Comparison of ENCODE assay signal across 12 cellular contexts in genomic region chr14:44912041-44912869, GRCh38. TPM values are rescaled to one million over a fixed set of nuclear protein-coding genes. Genes with fewer than 3 reads are reported as not detected.
DNase-seq lines count a peak whose midpoint lies in the region; ATAC-seq, FAIRE-seq and TF ChIP-seq lines count a peak whose summit lies in the region.
"Had no signal": no experiment of that assay in that cellular context is flagged by ENCODE, and none has a peak within 500 bp of the region (broad histone marks: within the 10 kb centered on the region; RNA-seq: fewer than 3 reads in every experiment).

No MANE protein-coding gene starts in this region.

- H3K27ac ChIP-seq in skin epidermis = peak overlapping the region in 1 of 21 experiments; percentile 66
- H3K27ac ChIP-seq: 22Rv1, WERI-Rb-1 had no signal

- peaks cover 6% of the 10 kb centered on the region for H3K36me3 Mint-ChIP-seq in activated naive CD8-positive, alpha-beta T cell treated with anti-CD3 and anti-CD28 coated beads, Interleukin-2, amount 10 ng/mL, durations not matched to agents 7 days and 5 days

- H3K27me3 Mint-ChIP-seq in activated naive CD8-positive, alpha-beta T cell treated with anti-CD3 and anti-CD28 coated beads, Interleukin-2, amount 10 ng/mL, durations not matched to agents 7 days and 5 days = peaks cover 40% of the 10 kb centered on the region

- peak; percentile 4 for DNase-seq in DMS 273 (lab: John Stamatoyannopoulos, UW; ENCODE audit: unreplicated experiment)
- DNase-seq in DMS 273 treated with DMSO at 0.1 percent for 48 hours (lab: John Stamatoyannopoulos, UW) = no peak
- peak; percentile 29 for DNase-seq in activated naive CD8-positive, alpha-beta T cell treated with anti-CD3 and anti-CD28 coated beads, Interleukin-2, amount 10 ng/mL, durations not matched to agents 7 days and 5 days
- peak; percentile 42 for DNase-seq in left ventricle myocardium superior
- DNase-seq in GM19239 (ENCODE audit: insufficient read length, low spot score) = no peak
- no peak for DNase-seq in hypothalamus (lab: John Stamatoyannopoulos, UW)
- DNase-seq: NCI-H2081, trophoblast cell, WERI-Rb-1 had no signal

- intact Hi-C loops in left ventricle myocardium superior (cut with micrococcal nuclease) = loop anchor here (5.0 to 10.0 kb wide), 3 partner anchors 50 to 360 kb away; partner anchors contain the start of genes FANCM, FKBP3, KLHL28 and TOGARAM1

- H3K4me3 ChIP-seq in skin epidermis = peak overlapping the region; percentile 7 to 53 (median 32)

- POLR2A ChIA-PET in activated naive CD8-positive, alpha-beta T cell treated with anti-CD3 and anti-CD28 coated beads, Interleukin-2, amount 10 ng/mL, durations not matched to agents 7 days and 5 days (lab: Charles Lee) = interaction anchor here (2.8 kb wide), 1 partner anchor 50 kb away, joined by 8 read pairs; the partner anchor contains the start of genes KLHL28 and TOGARAM1

- peaks cover 2% of the 10 kb centered on the region for H3K4me1 Mint-ChIP-seq in activated naive CD8-positive, alpha-beta T cell treated with anti-CD3 and anti-CD28 coated beads, Interleukin-2, amount 10 ng/mL, durations not matched to agents 7 days and 5 days

- H3K9me3 Mint-ChIP-seq in activated naive CD8-positive, alpha-beta T cell treated with anti-CD3 and anti-CD28 coated beads, Interleukin-2, amount 10 ng/mL, durations not matched to agents 7 days and 5 days = peaks cover 2% of the 10 kb centered on the region

- no peak overlapping the region for H3K27ac Mint-ChIP-seq in activated naive CD8-positive, alpha-beta T cell treated with anti-CD3 and anti-CD28 coated beads, Interleukin-2, amount 10 ng/mL, durations not matched to agents 7 days and 5 days

- TF ChIP-seq POLR2A in GM18505 (IDR thresholded peaks at IDR 0.05; ENCODE audit: borderline replicate concordance, extremely low read depth, insufficient read depth, insufficient read length) = no peak

- no peak for FAIRE-seq in GM19239 (lab: Jason Lieb, UNC)

- H3K4me3 Mint-ChIP-seq in activated naive CD8-positive, alpha-beta T cell treated with anti-CD3 and anti-CD28 coated beads, Interleukin-2, amount 10 ng/mL, durations not matched to agents 7 days and 5 days = peak overlapping the region; percentile 52

- peak; percentile 30 for ATAC-seq in activated naive CD8-positive, alpha-beta T cell treated with anti-CD3 and anti-CD28 coated beads, Interleukin-2, amount 10 ng/mL, durations not matched to agents 7 days and 5 days (ENCODE audit: low read depth)
- ATAC-seq in left ventricle myocardium superior (peak; percentile 71), GM18505 (IDR thresholded peaks at IDR 0.05; ENCODE audit: unreplicated experiment) (no peak)

RNA-seq across cellular contexts. Expression of gene KLHL28, which starts 49.5 kb away (rescaled TPM):
- total RNA-seq in activated naive CD8-positive, alpha-beta T cell treated with anti-CD3 and anti-CD28 coated beads, Interleukin-2, amount 10 ng/mL, durations not matched to agents 7 days and 5 days = 10 to 100 TPM; 19.6 to 22.4 TPM
- total RNA-seq in left ventricle myocardium superior = 13.0 TPM

RNA-seq across cellular contexts. Expression of gene TOGARAM1, which starts 49.7 kb away (rescaled TPM):
- total RNA-seq in activated naive CD8-positive, alpha-beta T cell treated with anti-CD3 and anti-CD28 coated beads, Interleukin-2, amount 10 ng/mL, durations not matched to agents 7 days and 5 days = 10 to 100 TPM; 11.4 to 11.9 TPM
- total RNA-seq in left ventricle myocardium superior = 21.9 TPM

Comparison
In these comparisons a context has a peak if more than half of its experiments do, and no peak if none do; other contexts are left out.
1. DNase-seq: peak in DMS 273 (single experiment), activated naive CD8-positive, alpha-beta T cell treated with anti-CD3 and anti-CD28 coated beads, Interleukin-2, amount 10 ng/mL, durations not matched to agents 7 days and 5 days (single experiment) and left ventricle myocardium superior (single experiment); none in DMS 273 treated with DMSO at 0.1 percent for 48 hours (single experiment), GM19239 (single experiment) and hypothalamus (0 of 51).